In genomic region chr20:51815383-51816076, GRCh38 we compare ENCODE assay signal across 1 cellular context.
A peak's percentile ranks its signal among the peaks of the same experiment; 100 is the strongest.
TF ChIP-seq lines count a peak whose summit lies in the region.

No MANE protein-coding gene starts in this region.

TF ChIP-seq in HepG2, 621 proteins besides CTCF, POLR2A, EP300 and RAD21 (continued from another document and continues in another):
- TF ChIP-seq ZNF317 (CRISPR knock-in tag; IDR thresholded peaks at IDR 0.05) (peak; percentile 93), ZNF260 (CRISPR knock-in tag; IDR thresholded peaks at IDR 0.05; ENCODE audit: borderline replicate concordance, low read depth) (no peak), MEIS2 (CRISPR knock-in tag; IDR thresholded peaks at IDR 0.05) (peak; percentile 81; the same call in 1 of the 2 replicates), ZNF382 (CRISPR knock-in tag; IDR thresholded peaks at IDR 0.05; ENCODE audit: borderline replicate concordance) (no peak), SRF (IDR thresholded peaks at IDR 0.05; ENCODE audit: low read depth, low read length) (no peak), CBX2 (IDR thresholded peaks at IDR 0.05; ENCODE audit: low read depth, low read length) (no peak), CBX2 (CRISPR knock-in tag; IDR thresholded peaks at IDR 0.05; ENCODE audit: low read depth) (0 out of 2 replicates have a peak, but pooled peaks have one; percentile 25), NKX3-1 (CRISPR knock-in tag; IDR thresholded peaks at IDR 0.05) (no peak), MTA1 (CRISPR knock-in tag; IDR thresholded peaks at IDR 0.05; ENCODE audit: borderline replicate concordance) (no peak), HNRNPUL1 (IDR thresholded peaks at IDR 0.05; ENCODE audit: low read depth, low read length) (no peak), DRAP1 (CRISPR knock-in tag; IDR thresholded peaks at IDR 0.05) (peak; percentile 54; the same call in 1 of the 2 replicates), MED1 (CRISPR knock-in tag; IDR thresholded peaks at IDR 0.05) (peak; percentile 61; the same call in 1 of the 2 replicates), RXRB (CRISPR knock-in tag; IDR thresholded peaks at IDR 0.05; ENCODE audit: borderline replicate concordance) (peak; percentile 65), ZFP90 (CRISPR knock-in tag; IDR thresholded peaks at IDR 0.05; ENCODE audit: borderline replicate concordance) (no peak), ZNF644 (CRISPR knock-in tag; IDR thresholded peaks at IDR 0.05; ENCODE audit: low read depth) (peak; percentile 49; the same call in 1 of the 2 replicates), TCF12 (IDR thresholded peaks at IDR 0.05) (no peak), TCF12 (CRISPR knock-in tag; IDR thresholded peaks at IDR 0.05) (no peak; the same call in 1 of the 2 replicates), RBFOX2 (IDR thresholded peaks at IDR 0.05; ENCODE audit: low read depth, low read length) (no peak), ZNF556 (CRISPR knock-in tag; IDR thresholded peaks at IDR 0.05; ENCODE audit: borderline replicate concordance) (peak; percentile 76; the same call in 1 of the 2 replicates), NFRKB (IDR thresholded peaks at IDR 0.05) (no peak), ZNF430 (CRISPR knock-in tag; IDR thresholded peaks at IDR 0.05) (peak; percentile 23; the same call in 1 of the 2 replicates), POLR2AphosphoS5 (IDR thresholded peaks at IDR 0.05; ENCODE audit: low read depth, low read length) (no peak), CEBPG (CRISPR knock-in tag; IDR thresholded peaks at IDR 0.05) (peak; percentile 40; the same call in 1 of the 2 replicates), ZNF205 (CRISPR knock-in tag; IDR thresholded peaks at IDR 0.05) (peak; percentile 29; the same call in 1 of the 2 replicates), TBX2 (CRISPR knock-in tag; IDR thresholded peaks at IDR 0.05; ENCODE audit: borderline replicate concordance) (peak; percentile 31; the same call in 1 of the 2 replicates), SOX6 (IDR thresholded peaks at IDR 0.05) (no peak), SOX6 (CRISPR knock-in tag; IDR thresholded peaks at IDR 0.05) (peak; percentile 45), ZNF747 (CRISPR knock-in tag; IDR thresholded peaks at IDR 0.05; ENCODE audit: borderline replicate concordance) (0 out of 2 replicates have a peak, but pooled peaks have one; percentile 50), ZNF780A (CRISPR knock-in tag; IDR thresholded peaks at IDR 0.05) (no peak), ZNF33B (CRISPR knock-in tag; IDR thresholded peaks at IDR 0.05) (0 out of 2 replicates have a peak, but pooled peaks have one; percentile 62), YEATS4 (CRISPR knock-in tag; IDR thresholded peaks at IDR 0.05; ENCODE audit: borderline replicate concordance) (0 out of 2 replicates have a peak, but pooled peaks have one; percentile 16), ZNF501 (CRISPR knock-in tag; IDR thresholded peaks at IDR 0.05) (no peak), MTA3 (CRISPR knock-in tag; IDR thresholded peaks at IDR 0.05) (no peak), TCF7L2 (IDR thresholded peaks at IDR 0.05; ENCODE audit: low read depth, low read length) (no peak), ZFP37 (CRISPR knock-in tag; IDR thresholded peaks at IDR 0.05; ENCODE audit: borderline replicate concordance) (0 out of 2 replicates have a peak, but pooled peaks have one; percentile 54), U2AF1 (optimal IDR thresholded peaks at IDR 0.05; ENCODE audit: low read depth, low read length) (no peak), ATF7-NPFF (CRISPR knock-in tag; IDR thresholded peaks at IDR 0.05; ENCODE audit: low read depth) (no peak), ZFP36L1 (CRISPR knock-in tag; IDR thresholded peaks at IDR 0.05) (peak; percentile 33; the same call in 1 of the 2 replicates), ZNF607 (CRISPR knock-in tag; IDR thresholded peaks at IDR 0.05; ENCODE audit: borderline replicate concordance) (0 out of 2 replicates have a peak, but pooled peaks have one; percentile 25), ZNF142 (CRISPR knock-in tag; IDR thresholded peaks at IDR 0.05) (0 out of 2 replicates have a peak, but pooled peaks have one; percentile 20), ZNF496 (CRISPR knock-in tag; IDR thresholded peaks at IDR 0.05; ENCODE audit: insufficient replicate concordance) (no peak), BHLHE40 (IDR thresholded peaks at IDR 0.05; ENCODE audit: low read length) (peak; percentile 66; the same call in 1 of the 2 replicates), ZBTB1 (CRISPR knock-in tag; IDR thresholded peaks at IDR 0.05; ENCODE audit: borderline replicate concordance) (no peak), NFATC3 (CRISPR knock-in tag; IDR thresholded peaks at IDR 0.05) (no peak), ZBTB26 (CRISPR knock-in tag; IDR thresholded peaks at IDR 0.05; ENCODE audit: borderline replicate concordance) (0 out of 2 replicates have a peak, but pooled peaks have one; percentile 12), TMF1 (CRISPR knock-in tag; IDR thresholded peaks at IDR 0.05; ENCODE audit: low read depth) (no peak), PAXIP1 (CRISPR knock-in tag; conservative IDR thresholded peaks at IDR 0.05) (peak; percentile 84), NPAS2 (CRISPR knock-in tag; IDR thresholded peaks at IDR 0.05; ENCODE audit: borderline replicate concordance) (no peak), ZNF839 (CRISPR knock-in tag; IDR thresholded peaks at IDR 0.05; ENCODE audit: borderline replicate concordance) (no peak), ERF (CRISPR knock-in tag; IDR thresholded peaks at IDR 0.05) (peak; percentile 47; the same call in 1 of the 2 replicates)
- TF ChIP-seq, protein P1, sequence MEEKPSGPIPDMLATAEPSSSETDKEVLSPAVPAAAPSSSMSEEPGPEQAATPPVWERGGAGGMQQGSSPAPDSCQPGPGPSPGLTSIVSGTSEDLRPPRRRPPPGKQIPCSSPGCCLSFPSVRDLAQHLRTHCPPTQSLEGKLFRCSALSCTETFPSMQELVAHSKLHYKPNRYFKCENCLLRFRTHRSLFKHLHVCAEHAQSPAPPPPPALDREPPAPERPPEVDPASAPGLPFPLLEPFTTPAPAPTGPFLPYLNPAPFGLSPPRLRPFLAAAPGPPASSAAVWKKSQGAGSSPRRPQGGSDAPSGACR (CRISPR knock-in tag; IDR thresholded peaks at IDR 0.05) = no peak
- TF ChIP-seq, protein P2, sequence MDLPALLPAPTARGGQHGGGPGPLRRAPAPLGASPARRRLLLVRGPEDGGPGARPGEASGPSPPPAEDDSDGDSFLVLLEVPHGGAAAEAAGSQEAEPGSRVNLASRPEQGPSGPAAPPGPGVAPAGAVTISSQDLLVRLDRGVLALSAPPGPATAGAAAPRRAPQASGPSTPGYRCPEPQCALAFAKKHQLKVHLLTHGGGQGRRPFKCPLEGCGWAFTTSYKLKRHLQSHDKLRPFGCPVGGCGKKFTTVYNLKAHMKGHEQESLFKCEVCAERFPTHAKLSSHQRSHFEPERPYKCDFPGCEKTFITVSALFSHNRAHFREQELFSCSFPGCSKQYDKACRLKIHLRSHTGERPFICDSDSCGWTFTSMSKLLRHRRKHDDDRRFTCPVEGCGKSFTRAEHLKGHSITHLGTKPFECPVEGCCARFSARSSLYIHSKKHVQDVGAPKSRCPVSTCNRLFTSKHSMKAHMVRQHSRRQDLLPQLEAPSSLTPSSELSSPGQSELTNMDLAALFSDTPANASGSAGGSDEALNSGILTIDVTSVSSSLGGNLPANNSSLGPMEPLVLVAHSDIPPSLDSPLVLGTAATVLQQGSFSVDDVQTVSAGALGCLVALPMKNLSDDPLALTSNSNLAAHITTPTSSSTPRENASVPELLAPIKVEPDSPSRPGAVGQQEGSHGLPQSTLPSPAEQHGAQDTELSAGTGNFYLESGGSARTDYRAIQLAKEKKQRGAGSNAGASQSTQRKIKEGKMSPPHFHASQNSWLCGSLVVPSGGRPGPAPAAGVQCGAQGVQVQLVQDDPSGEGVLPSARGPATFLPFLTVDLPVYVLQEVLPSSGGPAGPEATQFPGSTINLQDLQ (CRISPR knock-in tag; IDR thresholded peaks at IDR 0.05) = no peak
- TF ChIP-seq, protein P3, sequence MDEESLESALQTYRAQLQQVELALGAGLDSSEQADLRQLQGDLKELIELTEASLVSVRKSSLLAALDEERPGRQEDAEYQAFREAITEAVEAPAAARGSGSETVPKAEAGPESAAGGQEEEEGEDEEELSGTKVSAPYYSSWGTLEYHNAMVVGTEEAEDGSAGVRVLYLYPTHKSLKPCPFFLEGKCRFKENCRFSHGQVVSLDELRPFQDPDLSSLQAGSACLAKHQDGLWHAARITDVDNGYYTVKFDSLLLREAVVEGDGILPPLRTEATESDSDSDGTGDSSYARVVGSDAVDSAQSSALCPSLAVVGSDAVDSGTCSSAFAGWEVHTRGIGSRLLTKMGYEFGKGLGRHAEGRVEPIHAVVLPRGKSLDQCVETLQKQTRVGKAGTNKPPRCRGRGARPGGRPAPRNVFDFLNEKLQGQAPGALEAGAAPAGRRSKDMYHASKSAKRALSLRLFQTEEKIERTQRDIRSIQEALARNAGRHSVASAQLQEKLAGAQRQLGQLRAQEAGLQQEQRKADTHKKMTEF (CRISPR knock-in tag; IDR thresholded peaks at IDR 0.05) = peak; percentile 20; the same call in 1 of the 2 replicates
- TF ChIP-seq, protein P4, sequence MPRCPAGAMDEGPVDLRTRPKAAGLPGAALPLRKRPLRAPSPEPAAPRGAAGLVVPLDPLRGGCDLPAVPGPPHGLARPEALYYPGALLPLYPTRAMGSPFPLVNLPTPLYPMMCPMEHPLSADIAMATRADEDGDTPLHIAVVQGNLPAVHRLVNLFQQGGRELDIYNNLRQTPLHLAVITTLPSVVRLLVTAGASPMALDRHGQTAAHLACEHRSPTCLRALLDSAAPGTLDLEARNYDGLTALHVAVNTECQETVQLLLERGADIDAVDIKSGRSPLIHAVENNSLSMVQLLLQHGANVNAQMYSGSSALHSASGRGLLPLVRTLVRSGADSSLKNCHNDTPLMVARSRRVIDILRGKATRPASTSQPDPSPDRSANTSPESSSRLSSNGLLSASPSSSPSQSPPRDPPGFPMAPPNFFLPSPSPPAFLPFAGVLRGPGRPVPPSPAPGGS (CRISPR knock-in tag; IDR thresholded peaks at IDR 0.05) = peak; percentile 71
